8 cellular contexts compared by ENCODE assay signal in the genomic region with DNA sequence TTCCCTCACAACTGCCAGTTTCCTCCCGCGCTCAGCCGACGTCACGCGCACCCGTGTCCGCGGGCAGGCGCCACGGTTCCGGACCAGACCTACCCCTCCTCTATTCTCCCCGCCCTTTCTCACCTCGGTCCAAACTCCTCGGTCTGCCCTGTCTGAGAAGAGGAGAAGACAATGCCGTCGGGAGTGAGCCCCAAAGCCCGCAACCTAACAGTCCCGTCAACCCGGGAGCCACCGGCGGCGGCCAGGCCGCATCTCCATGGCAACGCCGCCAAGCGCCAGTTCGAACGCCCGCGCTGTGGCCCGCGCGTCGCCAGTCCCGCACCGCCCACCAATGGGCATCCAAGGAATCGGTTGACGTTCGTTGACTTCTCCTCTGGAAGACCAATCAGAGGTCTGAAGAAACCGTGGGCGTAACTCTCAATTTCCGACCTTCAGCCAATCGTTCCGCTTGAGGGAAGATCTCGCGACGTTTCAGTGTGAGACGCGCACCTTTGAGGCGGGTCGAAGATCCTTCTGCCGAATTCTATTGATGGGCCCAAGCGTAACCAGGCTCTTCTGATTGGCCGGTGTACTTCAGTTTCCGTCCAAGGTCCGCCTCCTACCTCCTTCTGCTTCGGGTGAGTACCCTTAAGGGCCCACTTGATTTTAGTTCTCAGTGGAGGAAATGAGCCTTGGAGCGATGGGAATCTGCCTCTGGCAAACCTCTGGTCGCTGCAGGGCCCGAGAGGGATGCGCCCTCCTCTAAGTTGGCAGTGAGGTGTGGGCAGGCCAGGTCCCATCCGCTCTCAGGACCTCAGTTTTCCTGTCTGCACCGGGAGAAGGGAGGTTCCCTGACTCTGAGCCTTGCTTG. TPM values are rescaled to one million over a fixed set of nuclear protein-coding genes. Genes with fewer than 3 reads are reported as not detected.
A peak's percentile ranks its signal among the peaks of the same experiment; 100 is the strongest.
DNase-seq lines count a peak whose midpoint lies in the region; ATAC-seq, FAIRE-seq and TF ChIP-seq lines count a peak whose summit lies in the region.

A gene with protein sequence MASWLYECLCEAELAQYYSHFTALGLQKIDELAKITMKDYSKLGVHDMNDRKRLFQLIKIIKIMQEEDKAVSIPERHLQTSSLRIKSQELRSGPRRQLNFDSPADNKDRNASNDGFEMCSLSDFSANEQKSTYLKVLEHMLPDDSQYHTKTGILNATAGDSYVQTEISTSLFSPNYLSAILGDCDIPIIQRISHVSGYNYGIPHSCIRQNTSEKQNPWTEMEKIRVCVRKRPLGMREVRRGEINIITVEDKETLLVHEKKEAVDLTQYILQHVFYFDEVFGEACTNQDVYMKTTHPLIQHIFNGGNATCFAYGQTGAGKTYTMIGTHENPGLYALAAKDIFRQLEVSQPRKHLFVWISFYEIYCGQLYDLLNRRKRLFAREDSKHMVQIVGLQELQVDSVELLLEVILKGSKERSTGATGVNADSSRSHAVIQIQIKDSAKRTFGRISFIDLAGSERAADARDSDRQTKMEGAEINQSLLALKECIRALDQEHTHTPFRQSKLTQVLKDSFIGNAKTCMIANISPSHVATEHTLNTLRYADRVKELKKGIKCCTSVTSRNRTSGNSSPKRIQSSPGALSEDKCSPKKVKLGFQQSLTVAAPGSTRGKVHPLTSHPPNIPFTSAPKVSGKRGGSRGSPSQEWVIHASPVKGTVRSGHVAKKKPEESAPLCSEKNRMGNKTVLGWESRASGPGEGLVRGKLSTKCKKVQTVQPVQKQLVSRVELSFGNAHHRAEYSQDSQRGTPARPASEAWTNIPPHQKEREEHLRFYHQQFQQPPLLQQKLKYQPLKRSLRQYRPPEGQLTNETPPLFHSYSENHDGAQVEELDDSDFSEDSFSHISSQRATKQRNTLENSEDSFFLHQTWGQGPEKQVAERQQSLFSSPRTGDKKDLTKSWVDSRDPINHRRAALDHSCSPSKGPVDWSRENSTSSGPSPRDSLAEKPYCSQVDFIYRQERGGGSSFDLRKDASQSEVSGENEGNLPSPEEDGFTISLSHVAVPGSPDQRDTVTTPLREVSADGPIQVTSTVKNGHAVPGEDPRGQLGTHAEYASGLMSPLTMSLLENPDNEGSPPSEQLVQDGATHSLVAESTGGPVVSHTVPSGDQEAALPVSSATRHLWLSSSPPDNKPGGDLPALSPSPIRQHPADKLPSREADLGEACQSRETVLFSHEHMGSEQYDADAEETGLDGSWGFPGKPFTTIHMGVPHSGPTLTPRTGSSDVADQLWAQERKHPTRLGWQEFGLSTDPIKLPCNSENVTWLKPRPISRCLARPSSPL (N-terminal part only) (minus strand): TSS at position 286 of the 850 bp plus-strand sequence. CDS start 17,922 bp downstream, outside the sequence.
A gene (plus strand): TSS at position 587 of the 850 bp plus-strand sequence. CDS start 9,471 bp downstream, outside the sequence.

- peak; percentile 92 for FAIRE-seq in keratinocyte (lab: Jason Lieb, UNC)

- peak; percentile 92 for ATAC-seq in HG03432 (IDR thresholded peaks at IDR 0.05; ENCODE audit: unreplicated experiment)

- no peaks in the 10 kb centered on the region for H3K9me3 ChIP-seq in keratinocyte (ENCODE audit: control insufficient read depth, low read depth, low read length)

- H3K79me2 ChIP-seq in keratinocyte (ENCODE audit: control insufficient read depth, insufficient read depth, low read length), result peaks cover 20% of the 10 kb centered on the region

- peak within 1 kb of the TSS; percentile 78 to 87 (median 80) for H3K4me3 ChIP-seq in keratinocyte (ENCODE audit: control insufficient read depth in 2 of 3, extremely low read depth in 1 of 3, insufficient read depth in 2 of 3, low read depth in 1 of 3, low read length in 3 of 3)

- dilution Hi-C loops in keratinocyte (cut with MboI; ENCODE audit: extremely low pct_ligation_motif_present, low sequenced_read_pairs), result no loop called here

- peaks cover 28% of the 10 kb centered on the region for H3K4me1 ChIP-seq in keratinocyte (ENCODE audit: control insufficient read depth, extremely low read depth, insufficient read depth, low read length)

- TF ChIP-seq POLR2A in GM19193 (IDR thresholded peaks at IDR 0.05; ENCODE audit: extremely low read depth, insufficient read depth, insufficient read length), result peak; percentile 82

- DNase-seq in Ammon's horn (ENCODE audit: low spot score) (peak; percentile 99), NCI-H460 (ENCODE audit: extremely low read depth, low read depth) (peak; percentile 99), cerebellum (ENCODE audit: low spot score) (peak; percentile 96), keratinocyte (ENCODE audit: low read depth, low spot score) (peak; percentile 99)
- peak; percentile 90 for DNase-seq in activated CD4-positive, alpha-beta T cell treated with anti-CD3 and anti-CD28 coated beads for 1 hour
- peak; percentile 91 to 95 (median 91) for DNase-seq in stimulated activated CD4-positive, alpha-beta T cell treated with anti-CD3 and anti-CD28 coated beads, Interleukin-12 subunit alpha, Interleukin-12 subunit beta, amount 100 ng/mL, for 48 hours (ENCODE audit: low read depth in 2 of 3, low spot score in 1 of 3)

- H3K9ac ChIP-seq in keratinocyte (ENCODE audit: control insufficient read depth, extremely low read depth, insufficient read depth, low read length), result peak within 1 kb of the TSS; percentile 90

- H3K27ac ChIP-seq in keratinocyte (ENCODE audit: control insufficient read depth, insufficient read depth, low read length), result peak within 1 kb of the TSS; percentile 88

- no peaks in the 10 kb centered on the region for H3K9me1 ChIP-seq in keratinocyte (ENCODE audit: control insufficient read depth, extremely low read depth, insufficient read depth, low read length)

- no peaks in the 10 kb centered on the region for H4K20me1 ChIP-seq in keratinocyte (ENCODE audit: control insufficient read depth, extremely low read depth, insufficient read depth, low read length)

- peak within 1 kb of the TSS; percentile 83 for H2AFZ ChIP-seq in keratinocyte (ENCODE audit: control insufficient read depth, low read length)

- no peaks in the 10 kb centered on the region for H3K36me3 ChIP-seq in keratinocyte (ENCODE audit: control insufficient read depth in 2 of 2, extremely low read depth in 1 of 2, insufficient read depth in 2 of 2, low read length in 2 of 2)

- H3K4me2 ChIP-seq in keratinocyte (ENCODE audit: control insufficient read depth, extremely low read depth, insufficient read depth, low read depth, low read length), result peak within 1 kb of the TSS; percentile 86

- no peaks in the 10 kb centered on the region for H3K27me3 ChIP-seq in keratinocyte (ENCODE audit: control insufficient read depth, extremely low read depth, insufficient read depth, low read length)

- no peak for TF ChIP-seq CTCF in keratinocyte (optimal IDR thresholded peaks at IDR 0.05 in 1 of 3, IDR thresholded peaks at IDR 0.05 in 1 of 3, conservative IDR thresholded peaks at IDR 0.05 in 1 of 3; ENCODE audit: extremely low read depth in 1 of 3, insufficient read depth in 2 of 3, low read length in 3 of 3)

RNA-seq across cellular contexts. Expression of the first gene that starts in this region (rescaled TPM):
- total RNA-seq in NCI-H460 (2014; rRNA removed; shearing (Covaris generic)), result 2.4 and 2.5 TPM in 2 replicates
- 3.9 and 5.9 TPM in 2 replicates for polyA plus RNA-seq in NCI-H460 (2014; cell fraction: nucleus; rRNA removed)
- total RNA-seq in cerebellum, result 5.9 TPM
- polyA plus RNA-seq in keratinocyte, result 1.1 to 1.8 TPM (median 1.5 TPM) in 3 replicates
- 0.06 TPM for polyA plus RNA-seq in keratinocyte (2011; ENCODE audit: low read depth)
- polyA plus RNA-seq in keratinocyte (2011; cell fraction: cytosol; rRNA removed), result 0.64 and 0.72 TPM in 2 replicates
- 1.6 and 1.7 TPM in 2 replicates for polyA plus RNA-seq in keratinocyte (2011; cell fraction: nucleus; rRNA removed)
- 0.31 and 1.2 TPM in 2 replicates for polyA plus RNA-seq in keratinocyte (2012; ENCODE audit: low replicate concordance)
- 2.3 to 5.1 TPM (median 3.4 TPM) in 3 replicates for polyA minus RNA-seq in keratinocyte
- 1.7 TPM for polyA minus RNA-seq in keratinocyte (2011; cell fraction: cytosol; rRNA and poly(A)+ RNA removed)
- polyA minus RNA-seq in keratinocyte (2011; cell fraction: nucleus; rRNA and poly(A)+ RNA removed), result 1.7 and 3.0 TPM in 2 replicates

RNA-seq across cellular contexts. Expression of the second gene that starts in this region (rescaled TPM):
- total RNA-seq in NCI-H460 (2014; rRNA removed; shearing (Covaris generic)), result 15.6 and 16.2 TPM in 2 replicates
- 13.5 and 19.4 TPM in 2 replicates for polyA plus RNA-seq in NCI-H460 (2014; cell fraction: nucleus; rRNA removed)
- 10.1 TPM for total RNA-seq in cerebellum
- 33.4 to 35.3 TPM (median 33.6 TPM) in 3 replicates for polyA plus RNA-seq in keratinocyte
- 11.3 TPM for polyA plus RNA-seq in keratinocyte (2011; ENCODE audit: low read depth)
- 29.9 and 30.4 TPM in 2 replicates for polyA plus RNA-seq in keratinocyte (2011; cell fraction: cytosol; rRNA removed)
- 18.6 and 19.8 TPM in 2 replicates for polyA plus RNA-seq in keratinocyte (2011; cell fraction: nucleus; rRNA removed)
- 24.9 and 27.4 TPM in 2 replicates for polyA plus RNA-seq in keratinocyte (2012; ENCODE audit: low replicate concordance)
- 4.9 to 19.1 TPM (median 8.4 TPM) in 3 replicates for polyA minus RNA-seq in keratinocyte
- 10.2 TPM for polyA minus RNA-seq in keratinocyte (2011; cell fraction: cytosol; rRNA and poly(A)+ RNA removed)
- polyA minus RNA-seq in keratinocyte (2011; cell fraction: nucleus; rRNA and poly(A)+ RNA removed), result 3.6 and 6.1 TPM in 2 replicates

Comparison
In these comparisons a context has a peak if more than half of its experiments do, and no peak if none do; other contexts are left out.
1. Peak in every context shown above with its lines: DNase-seq, ATAC-seq, H3K4me3 ChIP-seq and H3K27ac ChIP-seq.